8 cellular contexts compared by ENCODE assay signal in genomic region chr6:113855500-113856010, GRCh38. TPM values are rescaled to one million over a fixed set of nuclear protein-coding genes. Genes with fewer than 3 reads are reported as not detected.
DNase-seq lines count a peak whose midpoint lies in the region; ATAC-seq and TF ChIP-seq lines count a peak whose summit lies in the region.

No MANE protein-coding gene starts in this region.

- no peaks in the 10 kb centered on the region for H3K9me3 Mint-ChIP-seq in activated naive CD8-positive, alpha-beta T cell treated with anti-CD3 and anti-CD28 coated beads for 36 hours
- H3K9me3 Mint-ChIP-seq in effector memory CD8-positive, alpha-beta T cell, result peaks cover 0 to 1% of the 10 kb centered on the region in 2 donors

- no peak overlapping the region for H3K27ac Mint-ChIP-seq in activated naive CD8-positive, alpha-beta T cell treated with anti-CD3 and anti-CD28 coated beads for 36 hours
- no peak overlapping the region for H3K27ac Mint-ChIP-seq in effector memory CD8-positive, alpha-beta T cell

- intact Hi-C loops in left ventricle myocardium superior (cut with micrococcal nuclease) (no loop called here), sciatic nerve (cut with DNase I) (no loop called here)

- H3K27ac ChIP-seq in C4-2B, result peak overlapping the region; percentile 100

- no peak for TF ChIP-seq CTCF in C4-2B (conservative IDR thresholded peaks at IDR 0.05)

- H3K4me3 Mint-ChIP-seq in activated naive CD8-positive, alpha-beta T cell treated with anti-CD3 and anti-CD28 coated beads for 36 hours, result peak overlapping the region; percentile 54
- peak overlapping the region in 1 of 2 donors; percentile 18 for H3K4me3 Mint-ChIP-seq in effector memory CD8-positive, alpha-beta T cell

- no peaks in the 10 kb centered on the region for H3K36me3 Mint-ChIP-seq in activated naive CD8-positive, alpha-beta T cell treated with anti-CD3 and anti-CD28 coated beads for 36 hours
- no peaks in the 10 kb centered on the region for H3K36me3 Mint-ChIP-seq in effector memory CD8-positive, alpha-beta T cell (ENCODE audit: insufficient read depth)

- peaks cover 10% of the 10 kb centered on the region for H3K4me1 Mint-ChIP-seq in activated naive CD8-positive, alpha-beta T cell treated with anti-CD3 and anti-CD28 coated beads for 36 hours
- peaks cover 11 to 12% of the 10 kb centered on the region in 2 donors for H3K4me1 Mint-ChIP-seq in effector memory CD8-positive, alpha-beta T cell (ENCODE audit: low read depth in 2 of 2)

- H3K27me3 Mint-ChIP-seq in activated naive CD8-positive, alpha-beta T cell treated with anti-CD3 and anti-CD28 coated beads for 36 hours, result peaks cover 38% of the 10 kb centered on the region
- peaks cover 28 to 33% of the 10 kb centered on the region in 2 donors for H3K27me3 Mint-ChIP-seq in effector memory CD8-positive, alpha-beta T cell

- no peak for ATAC-seq in left ventricle myocardium superior
- ATAC-seq in sciatic nerve, result no peak
- ATAC-seq in effector memory CD8-positive, alpha-beta T cell (replicated peaks), result no peak
- no peak for ATAC-seq in HG02840 (IDR thresholded peaks at IDR 0.05; ENCODE audit: low FRiP score, unreplicated experiment)

- peak; percentile 7 for DNase-seq in HK-2 (ENCODE audit: unreplicated experiment)
- no peak for DNase-seq in activated naive CD8-positive, alpha-beta T cell treated with anti-CD3 and anti-CD28 coated beads for 36 hours
- peak; percentile 50 for DNase-seq in left ventricle myocardium superior
- peak; percentile 65 for DNase-seq in sciatic nerve (ENCODE audit: low spot score)
- DNase-seq in effector memory CD8-positive, alpha-beta T cell, result no peak
- DNase-seq in HUDEP-2 (lab: John Stamatoyannopoulos, UW; ENCODE audit: unreplicated experiment in 76 of 76), result no peak

RNA-seq across cellular contexts. Expression of gene MARCKS, which starts 1.6 kb away (rescaled TPM):
- under 1 TPM; 0.62 to 0.70 TPM for total RNA-seq in activated naive CD8-positive, alpha-beta T cell treated with anti-CD3 and anti-CD28 coated beads for 36 hours
- total RNA-seq in left ventricle myocardium superior, result 25.4 TPM
- total RNA-seq in sciatic nerve, result 199 TPM

Comparison
In these comparisons a context has a peak if more than half of its experiments do, and no peak if none do; other contexts are left out.
1. DNase-seq: peak in HK-2 (single experiment), left ventricle myocardium superior (single experiment) and sciatic nerve (single experiment); none in activated naive CD8-positive, alpha-beta T cell treated with anti-CD3 and anti-CD28 coated beads for 36 hours (single experiment), effector memory CD8-positive, alpha-beta T cell (0 of 3) and HUDEP-2 (0 of 76).
2. RNA of gene MARCKS, which starts 1.6 kb away (total RNA-seq): 199 TPM in sciatic nerve (single experiment) and 25.4 TPM in left ventricle myocardium superior (single experiment); 0.62 to 0.70 TPM in activated naive CD8-positive, alpha-beta T cell treated with anti-CD3 and anti-CD28 coated beads for 36 hours; every median in the first group is over 10 times any median in the second.